Comparison of ENCODE assay signal across 2 cellular contexts in the genomic region with DNA sequence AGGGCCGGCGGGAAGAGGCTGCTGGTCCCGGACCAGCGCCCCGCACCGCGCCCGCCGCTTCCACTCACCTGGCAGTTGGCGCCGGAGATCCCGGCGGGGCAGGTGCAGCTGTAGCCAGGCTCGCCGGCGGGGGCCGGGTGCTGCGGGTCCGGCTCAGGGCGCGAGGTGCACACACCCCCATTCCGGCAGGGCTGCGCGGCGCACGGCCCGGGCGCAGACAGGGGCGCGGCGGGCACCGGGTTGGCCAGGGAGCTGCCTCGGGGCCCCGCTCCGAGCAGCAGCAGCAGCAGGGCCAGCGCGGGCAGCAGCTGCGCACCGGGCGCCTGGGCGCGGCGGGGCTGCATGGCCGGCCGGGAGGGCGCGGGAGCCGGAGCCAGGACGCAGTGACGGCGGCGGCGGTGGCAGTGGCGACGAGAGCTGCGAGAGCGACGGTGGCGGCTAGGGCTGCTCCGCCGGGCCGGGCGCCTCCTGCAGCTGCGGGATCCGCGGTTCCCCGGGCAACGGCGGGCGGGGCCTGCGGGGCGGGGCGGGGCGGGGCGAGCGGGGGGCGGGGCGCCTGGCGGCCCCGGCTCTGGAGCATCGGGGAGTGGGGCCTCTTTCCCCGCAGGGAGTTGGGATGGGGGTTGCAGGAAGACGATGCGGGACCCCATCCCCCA.
TF ChIP-seq lines count a peak whose summit lies in the region.

A gene with protein sequence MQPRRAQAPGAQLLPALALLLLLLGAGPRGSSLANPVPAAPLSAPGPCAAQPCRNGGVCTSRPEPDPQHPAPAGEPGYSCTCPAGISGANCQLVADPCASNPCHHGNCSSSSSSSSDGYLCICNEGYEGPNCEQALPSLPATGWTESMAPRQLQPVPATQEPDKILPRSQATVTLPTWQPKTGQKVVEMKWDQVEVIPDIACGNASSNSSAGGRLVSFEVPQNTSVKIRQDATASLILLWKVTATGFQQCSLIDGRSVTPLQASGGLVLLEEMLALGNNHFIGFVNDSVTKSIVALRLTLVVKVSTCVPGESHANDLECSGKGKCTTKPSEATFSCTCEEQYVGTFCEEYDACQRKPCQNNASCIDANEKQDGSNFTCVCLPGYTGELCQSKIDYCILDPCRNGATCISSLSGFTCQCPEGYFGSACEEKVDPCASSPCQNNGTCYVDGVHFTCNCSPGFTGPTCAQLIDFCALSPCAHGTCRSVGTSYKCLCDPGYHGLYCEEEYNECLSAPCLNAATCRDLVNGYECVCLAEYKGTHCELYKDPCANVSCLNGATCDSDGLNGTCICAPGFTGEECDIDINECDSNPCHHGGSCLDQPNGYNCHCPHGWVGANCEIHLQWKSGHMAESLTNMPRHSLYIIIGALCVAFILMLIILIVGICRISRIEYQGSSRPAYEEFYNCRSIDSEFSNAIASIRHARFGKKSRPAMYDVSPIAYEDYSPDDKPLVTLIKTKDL (minus strand): TSS at position 476 of the 656 bp plus-strand sequence. CDS start 132 bp downstream, at position 344.

TF ChIP-seq in GM23338, 12 proteins besides CTCF, POLR2A, EP300 and RAD21 (continues in another document):
- TF ChIP-seq, protein P1, sequence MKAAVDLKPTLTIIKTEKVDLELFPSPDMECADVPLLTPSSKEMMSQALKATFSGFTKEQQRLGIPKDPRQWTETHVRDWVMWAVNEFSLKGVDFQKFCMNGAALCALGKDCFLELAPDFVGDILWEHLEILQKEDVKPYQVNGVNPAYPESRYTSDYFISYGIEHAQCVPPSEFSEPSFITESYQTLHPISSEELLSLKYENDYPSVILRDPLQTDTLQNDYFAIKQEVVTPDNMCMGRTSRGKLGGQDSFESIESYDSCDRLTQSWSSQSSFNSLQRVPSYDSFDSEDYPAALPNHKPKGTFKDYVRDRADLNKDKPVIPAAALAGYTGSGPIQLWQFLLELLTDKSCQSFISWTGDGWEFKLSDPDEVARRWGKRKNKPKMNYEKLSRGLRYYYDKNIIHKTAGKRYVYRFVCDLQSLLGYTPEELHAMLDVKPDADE (IDR thresholded peaks at IDR 0.05), result no peak
- TF ChIP-seq CREB1 (CRISPR knock-in tag; IDR thresholded peaks at IDR 0.05; ENCODE audit: low read depth) (no peak), EZH2phosphoT487 (IDR thresholded peaks at IDR 0.05; ENCODE audit: unreplicated experiment) (no peak), JUNB (IDR thresholded peaks at IDR 0.05; ENCODE audit: unreplicated experiment) (no peak), ZNF114 (CRISPR knock-in tag; IDR thresholded peaks at IDR 0.05) (no peak), POLR2AphosphoS5 (IDR thresholded peaks at IDR 0.05; ENCODE audit: low read depth) (no peak)
- TF ChIP-seq, protein P2, sequence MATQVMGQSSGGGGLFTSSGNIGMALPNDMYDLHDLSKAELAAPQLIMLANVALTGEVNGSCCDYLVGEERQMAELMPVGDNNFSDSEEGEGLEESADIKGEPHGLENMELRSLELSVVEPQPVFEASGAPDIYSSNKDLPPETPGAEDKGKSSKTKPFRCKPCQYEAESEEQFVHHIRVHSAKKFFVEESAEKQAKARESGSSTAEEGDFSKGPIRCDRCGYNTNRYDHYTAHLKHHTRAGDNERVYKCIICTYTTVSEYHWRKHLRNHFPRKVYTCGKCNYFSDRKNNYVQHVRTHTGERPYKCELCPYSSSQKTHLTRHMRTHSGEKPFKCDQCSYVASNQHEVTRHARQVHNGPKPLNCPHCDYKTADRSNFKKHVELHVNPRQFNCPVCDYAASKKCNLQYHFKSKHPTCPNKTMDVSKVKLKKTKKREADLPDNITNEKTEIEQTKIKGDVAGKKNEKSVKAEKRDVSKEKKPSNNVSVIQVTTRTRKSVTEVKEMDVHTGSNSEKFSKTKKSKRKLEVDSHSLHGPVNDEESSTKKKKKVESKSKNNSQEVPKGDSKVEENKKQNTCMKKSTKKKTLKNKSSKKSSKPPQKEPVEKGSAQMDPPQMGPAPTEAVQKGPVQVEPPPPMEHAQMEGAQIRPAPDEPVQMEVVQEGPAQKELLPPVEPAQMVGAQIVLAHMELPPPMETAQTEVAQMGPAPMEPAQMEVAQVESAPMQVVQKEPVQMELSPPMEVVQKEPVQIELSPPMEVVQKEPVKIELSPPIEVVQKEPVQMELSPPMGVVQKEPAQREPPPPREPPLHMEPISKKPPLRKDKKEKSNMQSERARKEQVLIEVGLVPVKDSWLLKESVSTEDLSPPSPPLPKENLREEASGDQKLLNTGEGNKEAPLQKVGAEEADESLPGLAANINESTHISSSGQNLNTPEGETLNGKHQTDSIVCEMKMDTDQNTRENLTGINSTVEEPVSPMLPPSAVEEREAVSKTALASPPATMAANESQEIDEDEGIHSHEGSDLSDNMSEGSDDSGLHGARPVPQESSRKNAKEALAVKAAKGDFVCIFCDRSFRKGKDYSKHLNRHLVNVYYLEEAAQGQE (IDR thresholded peaks at IDR 0.05; ENCODE audit: unreplicated experiment), result no peak

TF ChIP-seq in WTC11, 78 proteins besides CTCF, POLR2A, EP300 and RAD21:
- TF ChIP-seq, protein P3, sequence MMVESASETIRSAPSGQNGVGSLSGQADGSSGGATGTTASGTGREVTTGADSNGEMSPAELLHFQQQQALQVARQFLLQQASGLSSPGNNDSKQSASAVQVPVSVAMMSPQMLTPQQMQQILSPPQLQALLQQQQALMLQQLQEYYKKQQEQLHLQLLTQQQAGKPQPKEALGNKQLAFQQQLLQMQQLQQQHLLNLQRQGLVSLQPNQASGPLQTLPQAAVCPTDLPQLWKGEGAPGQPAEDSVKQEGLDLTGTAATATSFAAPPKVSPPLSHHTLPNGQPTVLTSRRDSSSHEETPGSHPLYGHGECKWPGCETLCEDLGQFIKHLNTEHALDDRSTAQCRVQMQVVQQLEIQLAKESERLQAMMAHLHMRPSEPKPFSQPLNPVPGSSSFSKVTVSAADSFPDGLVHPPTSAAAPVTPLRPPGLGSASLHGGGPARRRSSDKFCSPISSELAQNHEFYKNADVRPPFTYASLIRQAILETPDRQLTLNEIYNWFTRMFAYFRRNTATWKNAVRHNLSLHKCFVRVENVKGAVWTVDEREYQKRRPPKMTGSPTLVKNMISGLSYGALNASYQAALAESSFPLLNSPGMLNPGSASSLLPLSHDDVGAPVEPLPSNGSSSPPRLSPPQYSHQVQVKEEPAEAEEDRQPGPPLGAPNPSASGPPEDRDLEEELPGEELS (CRISPR knock-in tag; IDR thresholded peaks at IDR 0.05), result peak; percentile 18; the same call in 1 of the 2 replicates
- TF ChIP-seq NFE2L1 (CRISPR knock-in tag; IDR thresholded peaks at IDR 0.05) (no peak), FOXJ3 (CRISPR knock-in tag; IDR thresholded peaks at IDR 0.05; ENCODE audit: borderline replicate concordance) (no peak), ZNF423 (CRISPR knock-in tag; IDR thresholded peaks at IDR 0.05) (peak; percentile 7; the same call in 1 of the 2 replicates), NR1H2 (CRISPR knock-in tag; IDR thresholded peaks at IDR 0.05) (no peak), TEAD1 (CRISPR knock-in tag; IDR thresholded peaks at IDR 0.05) (no peak), TEAD4 (CRISPR knock-in tag; IDR thresholded peaks at IDR 0.05) (no peak), ZNF121 (CRISPR knock-in tag; IDR thresholded peaks at IDR 0.05) (no peak)
- TF ChIP-seq, protein P4, sequence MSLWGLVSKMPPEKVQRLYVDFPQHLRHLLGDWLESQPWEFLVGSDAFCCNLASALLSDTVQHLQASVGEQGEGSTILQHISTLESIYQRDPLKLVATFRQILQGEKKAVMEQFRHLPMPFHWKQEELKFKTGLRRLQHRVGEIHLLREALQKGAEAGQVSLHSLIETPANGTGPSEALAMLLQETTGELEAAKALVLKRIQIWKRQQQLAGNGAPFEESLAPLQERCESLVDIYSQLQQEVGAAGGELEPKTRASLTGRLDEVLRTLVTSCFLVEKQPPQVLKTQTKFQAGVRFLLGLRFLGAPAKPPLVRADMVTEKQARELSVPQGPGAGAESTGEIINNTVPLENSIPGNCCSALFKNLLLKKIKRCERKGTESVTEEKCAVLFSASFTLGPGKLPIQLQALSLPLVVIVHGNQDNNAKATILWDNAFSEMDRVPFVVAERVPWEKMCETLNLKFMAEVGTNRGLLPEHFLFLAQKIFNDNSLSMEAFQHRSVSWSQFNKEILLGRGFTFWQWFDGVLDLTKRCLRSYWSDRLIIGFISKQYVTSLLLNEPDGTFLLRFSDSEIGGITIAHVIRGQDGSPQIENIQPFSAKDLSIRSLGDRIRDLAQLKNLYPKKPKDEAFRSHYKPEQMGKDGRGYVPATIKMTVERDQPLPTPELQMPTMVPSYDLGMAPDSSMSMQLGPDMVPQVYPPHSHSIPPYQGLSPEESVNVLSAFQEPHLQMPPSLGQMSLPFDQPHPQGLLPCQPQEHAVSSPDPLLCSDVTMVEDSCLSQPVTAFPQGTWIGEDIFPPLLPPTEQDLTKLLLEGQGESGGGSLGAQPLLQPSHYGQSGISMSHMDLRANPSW (CRISPR knock-in tag; conservative IDR thresholded peaks at IDR 0.05; ENCODE audit: low read depth), result 0 out of 2 replicates have a peak, but pooled peaks have one; percentile 27
- TF ChIP-seq, protein P5, sequence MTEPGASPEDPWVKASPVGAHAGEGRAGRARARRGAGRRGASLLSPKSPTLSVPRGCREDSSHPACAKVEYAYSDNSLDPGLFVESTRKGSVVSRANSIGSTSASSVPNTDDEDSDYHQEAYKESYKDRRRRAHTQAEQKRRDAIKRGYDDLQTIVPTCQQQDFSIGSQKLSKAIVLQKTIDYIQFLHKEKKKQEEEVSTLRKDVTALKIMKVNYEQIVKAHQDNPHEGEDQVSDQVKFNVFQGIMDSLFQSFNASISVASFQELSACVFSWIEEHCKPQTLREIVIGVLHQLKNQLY (CRISPR knock-in tag; IDR thresholded peaks at IDR 0.05), result no peak
- TF ChIP-seq, protein P6, sequence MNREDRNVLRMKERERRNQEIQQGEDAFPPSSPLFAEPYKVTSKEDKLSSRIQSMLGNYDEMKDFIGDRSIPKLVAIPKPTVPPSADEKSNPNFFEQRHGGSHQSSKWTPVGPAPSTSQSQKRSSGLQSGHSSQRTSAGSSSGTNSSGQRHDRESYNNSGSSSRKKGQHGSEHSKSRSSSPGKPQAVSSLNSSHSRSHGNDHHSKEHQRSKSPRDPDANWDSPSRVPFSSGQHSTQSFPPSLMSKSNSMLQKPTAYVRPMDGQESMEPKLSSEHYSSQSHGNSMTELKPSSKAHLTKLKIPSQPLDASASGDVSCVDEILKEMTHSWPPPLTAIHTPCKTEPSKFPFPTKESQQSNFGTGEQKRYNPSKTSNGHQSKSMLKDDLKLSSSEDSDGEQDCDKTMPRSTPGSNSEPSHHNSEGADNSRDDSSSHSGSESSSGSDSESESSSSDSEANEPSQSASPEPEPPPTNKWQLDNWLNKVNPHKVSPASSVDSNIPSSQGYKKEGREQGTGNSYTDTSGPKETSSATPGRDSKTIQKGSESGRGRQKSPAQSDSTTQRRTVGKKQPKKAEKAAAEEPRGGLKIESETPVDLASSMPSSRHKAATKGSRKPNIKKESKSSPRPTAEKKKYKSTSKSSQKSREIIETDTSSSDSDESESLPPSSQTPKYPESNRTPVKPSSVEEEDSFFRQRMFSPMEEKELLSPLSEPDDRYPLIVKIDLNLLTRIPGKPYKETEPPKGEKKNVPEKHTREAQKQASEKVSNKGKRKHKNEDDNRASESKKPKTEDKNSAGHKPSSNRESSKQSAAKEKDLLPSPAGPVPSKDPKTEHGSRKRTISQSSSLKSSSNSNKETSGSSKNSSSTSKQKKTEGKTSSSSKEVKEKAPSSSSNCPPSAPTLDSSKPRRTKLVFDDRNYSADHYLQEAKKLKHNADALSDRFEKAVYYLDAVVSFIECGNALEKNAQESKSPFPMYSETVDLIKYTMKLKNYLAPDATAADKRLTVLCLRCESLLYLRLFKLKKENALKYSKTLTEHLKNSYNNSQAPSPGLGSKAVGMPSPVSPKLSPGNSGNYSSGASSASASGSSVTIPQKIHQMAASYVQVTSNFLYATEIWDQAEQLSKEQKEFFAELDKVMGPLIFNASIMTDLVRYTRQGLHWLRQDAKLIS (CRISPR knock-in tag; IDR thresholded peaks at IDR 0.05; ENCODE audit: borderline replicate concordance), result no peak
